ENCODE assay signal across 1 cellular context in genomic region chr21:21897275-21897883, GRCh38.
TF ChIP-seq lines count a peak whose summit lies in the region.

No MANE protein-coding gene starts in this region.

TF ChIP-seq in SK-N-SH, 30 proteins besides CTCF, POLR2A, EP300 and RAD21 (continued from another document):
- TF ChIP-seq REST (IDR thresholded peaks at IDR 0.05; ENCODE audit: low read depth, low read length) (no peak), JUND (IDR thresholded peaks at IDR 0.05) (no peak), RFX5 (IDR thresholded peaks at IDR 0.05; ENCODE audit: low read length) (no peak)
